In the genomic region with DNA sequence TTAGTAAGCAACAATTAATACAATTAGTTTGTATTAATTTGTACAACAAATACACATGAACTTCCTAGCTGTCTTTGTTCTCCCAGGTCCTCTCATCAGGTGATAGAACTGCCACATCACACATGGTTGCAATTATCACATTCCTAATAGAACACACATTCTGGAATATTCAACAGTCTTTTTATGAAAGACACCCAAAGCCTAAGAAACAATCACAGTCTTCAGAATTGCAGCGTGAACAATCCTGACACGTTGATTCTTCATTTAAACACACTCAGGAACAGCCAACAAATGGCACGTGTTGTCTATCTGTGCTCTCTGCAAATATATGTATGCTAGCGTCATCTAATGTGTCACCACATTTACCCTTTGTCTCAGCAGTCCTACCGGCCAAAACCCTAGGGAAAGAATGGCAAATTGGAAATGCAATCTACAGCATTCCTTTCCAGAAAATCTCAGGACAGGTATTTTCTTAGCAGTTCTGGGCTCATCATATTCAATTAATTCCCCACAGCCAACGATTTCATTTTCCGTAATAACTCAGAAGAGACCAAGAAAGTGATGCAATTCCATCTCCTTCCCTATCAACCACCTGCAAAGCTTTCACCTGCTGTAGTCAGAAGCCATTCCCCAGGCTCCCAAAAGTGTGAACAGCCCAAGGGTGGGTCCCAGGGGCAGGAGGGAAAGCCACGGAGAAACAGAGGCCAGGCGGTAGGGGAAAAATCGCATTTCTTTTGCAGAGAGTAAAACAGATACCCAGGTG, we compare ENCODE assay signal across 25 cellular contexts.
A peak's percentile ranks its signal among the peaks of the same experiment; 100 is the strongest.
DNase-seq lines count a peak whose midpoint lies in the region; ATAC-seq, FAIRE-seq and TF ChIP-seq lines count a peak whose summit lies in the region.
"Had no signal": no experiment of that assay in that cellular context is flagged by ENCODE, and none has a peak within 500 bp of the region (broad histone marks: within the 10 kb centered on the region; RNA-seq: fewer than 3 reads in every experiment).

No MANE protein-coding gene starts in this region.

- TF ChIP-seq POLR2A in K562 (conservative IDR thresholded peaks at IDR 0.05), result no peak
- no peak for TF ChIP-seq POLR2A in Peyer's patch (IDR thresholded peaks at IDR 0.05)

- 61% methylated on average over 10 of the region's 10 CpGs for WGBS in K562 (ENCODE audit: insufficient coverage, low coverage, missing lambda C conversion rate)

- POLR2A ChIA-PET in K562 (lab: Yijun Ruan, JAX), result interaction anchor here (0.7 to 1.4 kb wide), 3 partner anchors 14 to 1176 kb away, joined by 3 to 7 read pairs (median 3); no protein-coding TSS in a partner anchor

- no peak for FAIRE-seq in K562 (lab: Jason Lieb, UNC)
- FAIRE-seq: astrocyte, endothelial cell of umbilical vein, H54 had no signal

- no peak overlapping the region for H3K27ac ChIP-seq in K562 (ENCODE audit: extremely low read depth, low read depth, low read length)
- H3K27ac ChIP-seq in neural progenitor cell, result no peak overlapping the region
- H3K27ac ChIP-seq in Peyer's patch, result no peak overlapping the region
- H3K27ac ChIP-seq: C4-2B had no signal

- H3K9ac ChIP-seq in K562 (ENCODE audit: insufficient read depth in 1 of 2, low read depth in 2 of 2, low read length in 2 of 2) (no peak overlapping the region), neural progenitor cell (no peak overlapping the region)

- no peaks in the 10 kb centered on the region for H3K27me3 ChIP-seq in K562 (ENCODE audit: control insufficient read depth in 2 of 2, insufficient read depth in 2 of 2, low read length in 2 of 2)
- H3K27me3 ChIP-seq in neural progenitor cell, result no peaks in the 10 kb centered on the region
- no peaks in the 10 kb centered on the region for H3K27me3 ChIP-seq in Peyer's patch

- H3K4me1 ChIP-seq in K562 (replicated peaks in 1 of 2; ENCODE audit: control insufficient read depth in 2 of 2, insufficient read depth in 2 of 2, low read length in 2 of 2) (peaks cover 5 to 21% of the 10 kb centered on the region in 2 experiments; a peak in 3 of 5 replicates), neural progenitor cell (peaks cover 3% of the 10 kb centered on the region), Peyer's patch (no peaks in the 10 kb centered on the region)

- H3F3A ChIP-seq in neural progenitor cell (ENCODE audit: low read depth), result no peaks in the 10 kb centered on the region

- ATAC-seq in K562 (no peak), GM21786 (IDR thresholded peaks at IDR 0.05; ENCODE audit: unreplicated experiment) (no peak)
- ATAC-seq: activated CD4-positive, CD25-positive, alpha-beta regulatory T cell treated with anti-CD3 and anti-CD28 coated beads, Interleukin-2, amount 50 U/mL, for 24 hours; stimulated activated memory B cell treated with anti-CD40 and anti-IgM and Interleukin-4, amounts not matched to agents 10 μg/mL and 1 μg/mL and 100 μg/mL, for 72 hours had no signal

- H2AFZ ChIP-seq in K562 (ENCODE audit: low read depth, low read length) (no peak overlapping the region; the same call in 1 of the 2 replicates), neural progenitor cell (replicated peaks) (peak overlapping the region; percentile 42)

- no peaks in the 10 kb centered on the region for H3K9me3 Mint-ChIP-seq in HFFc6
- H3K9me3 Mint-ChIP-seq in neural progenitor cell, result peaks cover 11% of the 10 kb centered on the region
- H3K9me3 Mint-ChIP-seq: central memory CD8-positive, alpha-beta T cell had no signal

- H3K4me2 ChIP-seq in K562 (ENCODE audit: insufficient read depth, low read length) (no peak overlapping the region), neural progenitor cell (no peak overlapping the region)
- H3K4me2 ChIP-seq: smooth muscle cell had no signal

- CTCF ChIA-PET in K562 (lab: Yijun Ruan, JAX; ENCODE audit: low intra/inter-chr PET ratio), result no interaction called here

- in situ Hi-C loops in K562 (cut with MboI), result no loop called here

- DNase-seq in EH (ENCODE audit: low read depth) (peak; percentile 41), HFFc6 (peak; percentile 19), K562 (ENCODE audit: extremely low read depth in 1 of 4, low spot score in 3 of 4) (no peak), neural progenitor cell (ENCODE audit: low spot score) (no peak), Peyer's patch (no peak), SKM-1 treated with dmso at 0.1 percent for 144 hours (lab: John Stamatoyannopoulos, UW; ENCODE audit: unreplicated experiment) (no peak)
- DNase-seq: activated CD4-positive, alpha-beta memory T cell treated with anti-CD3 and anti-CD28 coated beads for 36 hours; activated CD8-positive, alpha-beta memory T cell treated with anti-CD3 and anti-CD28 coated beads, Interleukin-2, amount 50 U/mL, for 48 hours; activated naive CD8-positive, alpha-beta T cell treated with anti-CD3 and anti-CD28 coated beads for 36 hours; dermis blood vessel endothelial cell; kidney glomerular epithelial cell; mammary epithelial cell; NCI-H1092; Right ventricle myocardium superior; stimulated activated CD4-positive, alpha-beta T cell treated with anti-CD3 and anti-CD28 coated beads, Interleukin-2, amount 100 ng/mL, for 48 hours had no signal

- TF ChIP-seq RAD21 in K562 (CRISPR knock-in tag; conservative IDR thresholded peaks at IDR 0.05 in 1 of 2, IDR thresholded peaks at IDR 0.05 in 1 of 2), result no peak

- H3K4me1 Mint-ChIP-seq in HFFc6 (ENCODE audit: low read depth) (peaks cover 20% of the 10 kb centered on the region), neural progenitor cell (peaks cover 19% of the 10 kb centered on the region)
- H3K4me1 Mint-ChIP-seq: activated naive CD8-positive, alpha-beta T cell treated with anti-CD3 and anti-CD28 coated beads for 36 hours; central memory CD8-positive, alpha-beta T cell; stimulated activated memory B cell treated with anti-CD40 and anti-IgM and Interleukin-4, amounts not matched to agents 10 μg/mL and 1 μg/mL and 100 μg/mL, for 72 hours had no signal

- no peaks in the 10 kb centered on the region for H3K9me1 ChIP-seq in K562 (ENCODE audit: control insufficient read depth, insufficient read depth, low read length)

- H3K4me3 Mint-ChIP-seq in HFFc6 (no peak overlapping the region), neural progenitor cell (no peak overlapping the region)
- H3K4me3 Mint-ChIP-seq: activated CD4-positive, alpha-beta memory T cell treated with anti-CD3 and anti-CD28 coated beads for 36 hours; activated naive CD8-positive, alpha-beta T cell treated with anti-CD3 and anti-CD28 coated beads for 36 hours; central memory CD8-positive, alpha-beta T cell; stimulated activated memory B cell treated with anti-CD40 and anti-IgM and Interleukin-4, amounts not matched to agents 10 μg/mL and 1 μg/mL and 100 μg/mL, for 72 hours had no signal

- no peaks in the 10 kb centered on the region for H3K36me3 ChIP-seq in K562 (ENCODE audit: control insufficient read depth, insufficient read depth, low read length)
- no peaks in the 10 kb centered on the region for H3K36me3 ChIP-seq in neural progenitor cell
- H3K36me3 ChIP-seq in Peyer's patch, result no peaks in the 10 kb centered on the region

- intact Hi-C loops in K562 (cut with micrococcal nuclease), result no loop called here

- H3K27me3 Mint-ChIP-seq in HFFc6 (ENCODE audit: insufficient read depth) (no peaks in the 10 kb centered on the region; the same call in 1 of the 2 replicates), neural progenitor cell (ENCODE audit: insufficient read depth, low read depth) (no peaks in the 10 kb centered on the region)
- H3K27me3 Mint-ChIP-seq: activated CD4-positive, alpha-beta memory T cell treated with anti-CD3 and anti-CD28 coated beads for 36 hours; activated naive CD8-positive, alpha-beta T cell treated with anti-CD3 and anti-CD28 coated beads for 36 hours; central memory CD8-positive, alpha-beta T cell; stimulated activated memory B cell treated with anti-CD40 and anti-IgM and Interleukin-4, amounts not matched to agents 10 μg/mL and 1 μg/mL and 100 μg/mL, for 72 hours had no signal

- H4K20me1 ChIP-seq in K562 (replicated peaks; ENCODE audit: control insufficient read depth, insufficient read depth, low read length), result no peaks in the 10 kb centered on the region
- H4K20me1 ChIP-seq in neural progenitor cell (ENCODE audit: low read depth), result no peaks in the 10 kb centered on the region

- TF ChIP-seq CTCF in HFFc6 (IDR thresholded peaks at IDR 0.05), result no peak
- no peak for TF ChIP-seq CTCF in K562 (IDR thresholded peaks at IDR 0.05 in 2 of 3, conservative IDR thresholded peaks at IDR 0.05 in 1 of 3; ENCODE audit: insufficient read depth in 2 of 3, low read depth in 1 of 3, low read length in 3 of 3)
- TF ChIP-seq CTCF in neural progenitor cell (IDR thresholded peaks at IDR 0.05), result no peak
- no peak for TF ChIP-seq CTCF in Peyer's patch (IDR thresholded peaks at IDR 0.05)

- TF ChIP-seq EP300 in K562 (IDR thresholded peaks at IDR 0.05; ENCODE audit: low read length), result no peak

- H3K9me3 ChIP-seq in K562 (replicated peaks; ENCODE audit: control insufficient read depth, insufficient read depth, low read depth, low read length), result no peaks in the 10 kb centered on the region
- H3K9me3 ChIP-seq in neural progenitor cell (ENCODE audit: low read depth), result no peaks in the 10 kb centered on the region
- H3K9me3 ChIP-seq in Peyer's patch, result no peaks in the 10 kb centered on the region

- no TSS peak for BruUV-seq in K562 (replicated peaks; lab: Mats Ljungman, UMichigan)

- H3K79me2 ChIP-seq in K562 (ENCODE audit: control insufficient read depth, insufficient read depth, low read length), result no peaks in the 10 kb centered on the region
- H3K79me2 ChIP-seq in neural progenitor cell (ENCODE audit: low read depth), result no peaks in the 10 kb centered on the region

- no peak overlapping the region for H3K27ac Mint-ChIP-seq in HFFc6
- no peak overlapping the region for H3K27ac Mint-ChIP-seq in neural progenitor cell
- H3K27ac Mint-ChIP-seq: activated CD4-positive, alpha-beta memory T cell treated with anti-CD3 and anti-CD28 coated beads for 36 hours; activated naive CD8-positive, alpha-beta T cell treated with anti-CD3 and anti-CD28 coated beads for 36 hours; activated T-helper 2 cell treated with anti-CD3 and anti-CD28 coated beads, Interferon-gamma antibody, Interleukin-2, Interleukin-4, amounts not matched to agents 10 μg/mL and 5 μg/mL and 100 μg/mL, durations not matched to agents 14 hours and 24 hours and 36 hours; stimulated activated memory B cell treated with anti-CD40 and anti-IgM and Interleukin-4, amounts not matched to agents 10 μg/mL and 1 μg/mL and 100 μg/mL, for 72 hours had no signal

- no peak overlapping the region for H3K4me3 ChIP-seq in K562
- no peak overlapping the region for H3K4me3 ChIP-seq in neural progenitor cell
- H3K4me3 ChIP-seq in Peyer's patch, result no peak overlapping the region
- H3K4me3 ChIP-seq: smooth muscle cell had no signal

- H3K36me3 Mint-ChIP-seq in HFFc6 (ENCODE audit: low read depth) (no peaks in the 10 kb centered on the region), neural progenitor cell (no peaks in the 10 kb centered on the region)
- H3K36me3 Mint-ChIP-seq: activated naive CD8-positive, alpha-beta T cell treated with anti-CD3 and anti-CD28 coated beads for 36 hours; stimulated activated memory B cell treated with anti-CD40 and anti-IgM and Interleukin-4, amounts not matched to agents 10 μg/mL and 1 μg/mL and 100 μg/mL, for 72 hours had no signal

TF ChIP-seq in K562, 482 proteins besides CTCF, POLR2A, EP300 and RAD21 (continues in another document):
- TF ChIP-seq CEBPG (CRISPR knock-in tag; IDR thresholded peaks at IDR 0.05) (no peak), CEBPG (tag; conservative IDR thresholded peaks at IDR 0.05 in 1 of 2, IDR thresholded peaks at IDR 0.05 in 1 of 2) (peak; percentile 57 to 68), TCFL5 (CRISPR knock-in tag; conservative IDR thresholded peaks at IDR 0.05) (no peak)

Comparison
In these comparisons a context has a peak if more than half of its experiments do, and no peak if none do; other contexts are left out.
1. DNase-seq: peak in EH (single experiment) and HFFc6 (single experiment); none in K562 (0 of 4), neural progenitor cell (single experiment), Peyer's patch (0 of 3) and SKM-1 treated with dmso at 0.1 percent for 144 hours (single experiment).